Comparison of ENCODE assay signal across 22 cellular contexts in the genomic region with DNA sequence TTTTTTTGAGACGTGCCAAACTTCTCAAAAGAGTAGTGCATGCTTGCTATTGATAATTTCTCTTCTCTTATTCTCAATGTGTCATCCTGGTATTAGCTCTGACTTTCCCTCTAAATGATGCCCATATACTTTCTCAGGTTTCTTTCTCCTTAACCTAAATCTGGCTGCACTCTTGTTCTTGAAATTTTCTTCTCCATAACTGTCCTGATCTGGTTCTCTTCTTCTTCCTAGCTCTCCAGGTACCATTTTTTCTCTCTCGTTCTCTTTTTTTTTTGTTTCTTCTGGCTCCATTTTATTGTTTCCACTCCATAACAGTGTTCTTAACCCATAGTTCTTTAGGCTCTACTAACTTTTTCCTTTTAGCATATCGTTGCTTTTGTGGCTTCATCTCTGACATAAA. TPM values are rescaled to one million over a fixed set of nuclear protein-coding genes. Genes with fewer than 3 reads are reported as not detected.
"Had no signal": no experiment of that assay in that cellular context is flagged by ENCODE, and none has a peak within 500 bp of the region (broad histone marks: within the 10 kb centered on the region; RNA-seq: fewer than 3 reads in every experiment).

No MANE protein-coding gene starts in this region.

- ATAC-seq: activated CD8-positive, alpha-beta T cell treated with anti-CD3 and anti-CD28 coated beads for 36 hours; activated T-helper 17 cell treated with anti-CD3 and anti-CD28 coated beads, Interleukin-2, amount 50 U/mL, for 72 hours; T-cell had no signal

- H3K27ac Mint-ChIP-seq: activated CD4-positive, alpha-beta T cell treated with anti-CD3 and anti-CD28 coated beads, Interleukin-2, amount 10 ng/mL, durations not matched to agents 24 days and 14 days; activated CD8-positive, alpha-beta T cell treated with anti-CD3 and anti-CD28 coated beads for 36 hours; activated T-helper 17 cell treated with anti-CD3 and anti-CD28 coated beads, Interleukin-2, amount 50 U/mL, for 72 hours; immature natural killer cell; T-cell had no signal

- H3K27ac ChIP-seq: esophagus muscularis mucosa, heart right ventricle, left ventricle myocardium inferior, ovary, sigmoid colon, spleen, tibial nerve had no signal

- H3K27me3 ChIP-seq: esophagus muscularis mucosa, heart right ventricle, ovary, sigmoid colon, spleen, tibial nerve had no signal

- H3K36me3 ChIP-seq: esophagus muscularis mucosa, heart right ventricle, left ventricle myocardium inferior, ovary, sigmoid colon, spleen, tibial nerve had no signal

- H3K36me3 Mint-ChIP-seq: immature natural killer cell, T-cell had no signal

- H3K4me1 ChIP-seq: esophagus muscularis mucosa, sigmoid colon, tibial nerve had no signal

- H3K4me1 Mint-ChIP-seq: activated CD4-positive, alpha-beta T cell treated with anti-CD3 and anti-CD28 coated beads, Interleukin-2, amount 10 ng/mL, durations not matched to agents 24 days and 14 days; activated T-helper 17 cell treated with anti-CD3 and anti-CD28 coated beads, Interleukin-2, amount 50 U/mL, for 72 hours; immature natural killer cell; neural crest cell; T-cell had no signal

- H3K9me3 ChIP-seq: esophagus muscularis mucosa, heart right ventricle, left ventricle myocardium inferior, ovary, sigmoid colon, tibial nerve had no signal

- H3K4me3 Mint-ChIP-seq: activated CD4-positive, alpha-beta T cell treated with anti-CD3 and anti-CD28 coated beads, Interleukin-2, amount 10 ng/mL, durations not matched to agents 24 days and 14 days; activated CD8-positive, alpha-beta T cell treated with anti-CD3 and anti-CD28 coated beads for 36 hours; activated T-helper 17 cell treated with anti-CD3 and anti-CD28 coated beads, Interleukin-2, amount 50 U/mL, for 72 hours; immature natural killer cell; neural crest cell; T-cell had no signal

- DNase-seq: activated CD4-positive, alpha-beta T cell treated with anti-CD3 and anti-CD28 coated beads, Interleukin-2, amount 10 ng/mL, durations not matched to agents 24 days and 14 days; activated CD8-positive, alpha-beta T cell treated with anti-CD3 and anti-CD28 coated beads for 36 hours; activated naive CD4-positive, alpha-beta T cell treated with Interleukin-2 at 50 U/mL for 16 hours; activated T-cell treated with anti-CD3 and anti-CD28 coated beads, Interleukin-2, amount 50 U/mL, for 1 hour; cortex of kidney; effector CD4-positive, alpha-beta T cell; immature natural killer cell; kidney glomerular epithelial cell; mammary epithelial cell; ovary; sigmoid colon; spleen; stimulated activated naive CD4-positive, alpha-beta T cell; T-cell had no signal

- H3K9me3 Mint-ChIP-seq: activated CD4-positive, alpha-beta T cell treated with anti-CD3 and anti-CD28 coated beads, Interleukin-2, amount 10 ng/mL, durations not matched to agents 24 days and 14 days; activated CD8-positive, alpha-beta T cell treated with anti-CD3 and anti-CD28 coated beads for 36 hours; activated T-helper 17 cell treated with anti-CD3 and anti-CD28 coated beads, Interleukin-2, amount 50 U/mL, for 72 hours; immature natural killer cell; T-cell had no signal

- H3K4me3 ChIP-seq: esophagus muscularis mucosa, heart right ventricle, left ventricle myocardium inferior, ovary, sigmoid colon, spleen, tibial nerve had no signal

RNA-seq across cellular contexts. Expression of gene ACTBL2, which starts 47.9 kb away (rescaled TPM):
- total RNA-seq: activated CD4-positive, alpha-beta T cell treated with anti-CD3 and anti-CD28 coated beads, Interleukin-2, amount 10 ng/mL, durations not matched to agents 24 days and 14 days; activated CD8-positive, alpha-beta T cell treated with anti-CD3 and anti-CD28 coated beads for 36 hours; activated T-helper 17 cell treated with anti-CD3 and anti-CD28 coated beads, Interleukin-2, amount 50 U/mL, for 72 hours; esophagus muscularis mucosa; heart right ventricle; left ventricle myocardium inferior; mononuclear cell; neural crest cell; sigmoid colon; spleen; subcutaneous adipose tissue; T-cell; tibial nerve had no signal
- polyA plus RNA-seq: heart right ventricle, immature natural killer cell, ovary, sigmoid colon, spleen had no signal
